Comparison of ENCODE assay signal across 8 cellular contexts in the genomic region with DNA sequence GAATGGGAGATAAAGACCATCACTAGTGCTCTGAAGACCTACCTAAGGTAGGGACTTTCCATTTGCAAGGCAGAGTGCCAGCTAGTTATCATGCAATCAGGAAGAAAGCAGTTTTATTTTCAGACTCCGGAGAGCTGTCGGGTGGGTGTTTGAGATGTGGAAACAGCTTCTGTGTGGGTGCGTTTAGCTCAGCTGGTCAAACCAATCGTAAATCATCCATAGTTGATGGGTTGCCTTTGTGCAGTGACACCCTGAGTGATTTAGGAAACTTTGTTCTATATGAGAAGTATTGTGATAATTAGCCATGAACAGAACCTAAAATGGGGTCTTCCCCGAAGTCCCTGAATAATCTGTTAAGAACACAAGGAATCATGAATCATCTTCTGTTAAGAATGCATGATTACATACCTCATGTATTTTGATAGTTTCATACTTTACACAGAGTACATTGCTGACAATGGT.
DNase-seq lines count a peak whose midpoint lies in the region; ATAC-seq and TF ChIP-seq lines count a peak whose summit lies in the region.

No MANE protein-coding gene starts in this region.

- H3K27me3 Mint-ChIP-seq in naive B cell (no peaks in the 10 kb centered on the region), nephron progenitor cell (ENCODE audit: low read depth, poor library complexity) (peaks cover 5% of the 10 kb centered on the region)

- H3K4me1 Mint-ChIP-seq in naive B cell = peaks cover 3 to 24% (median 22%) of the 10 kb centered on the region in 3 donors
- peaks cover 75% of the 10 kb centered on the region for H3K4me1 Mint-ChIP-seq in nephron progenitor cell

- no peak for TF ChIP-seq CTCF in nephron progenitor cell (IDR thresholded peaks at IDR 0.05)

- peak; percentile 31 for DNase-seq in stimulated activated naive CD4-positive, alpha-beta T cell treated with Interleukin-2 at 50 U/mL for 16 hours (lab: John Stamatoyannopoulos, UW)
- DNase-seq in stimulated activated naive CD4-positive, alpha-beta T cell (lab: John Stamatoyannopoulos, UW) = no peak
- peak in 3 of 5 experiments; percentile 7 to 68 (median 15) for DNase-seq in T-helper 2 cell
- peak; percentile 9 for DNase-seq in naive B cell
- no peak for DNase-seq in nephron progenitor cell
- DNase-seq in NCI-H1694 treated with DMSO at 0.1 percent for 48 hours (lab: John Stamatoyannopoulos, UW) = no peak
- DNase-seq in SKM-1 (lab: John Stamatoyannopoulos, UW; ENCODE audit: unreplicated experiment) = no peak

- peak overlapping the region in 5 of 6 donors; percentile 9 to 90 (median 23) for H3K27ac Mint-ChIP-seq in naive B cell
- H3K27ac Mint-ChIP-seq in nephron progenitor cell = no peak overlapping the region

- H3K9me3 Mint-ChIP-seq in naive B cell = no peaks in the 10 kb centered on the region
- no peaks in the 10 kb centered on the region for H3K9me3 Mint-ChIP-seq in nephron progenitor cell

- H3K4me3 Mint-ChIP-seq in naive B cell (peak overlapping the region; percentile 25 to 71 (median 52)), nephron progenitor cell (no peak overlapping the region)

- ATAC-seq in HG02943 (IDR thresholded peaks at IDR 0.05; ENCODE audit: low read depth, unreplicated experiment) = peak; percentile 48
- ATAC-seq in naive B cell (ENCODE audit: low read depth in 2 of 2) = peak; percentile 77 to 82

- H3K36me3 Mint-ChIP-seq in naive B cell (peaks cover 13 to 17% of the 10 kb centered on the region in 2 donors), nephron progenitor cell (ENCODE audit: low read depth) (no peaks in the 10 kb centered on the region)

Comparison
In these comparisons a context has a peak if more than half of its experiments do, and no peak if none do; other contexts are left out.
1. DNase-seq: peak in stimulated activated naive CD4-positive, alpha-beta T cell treated with Interleukin-2 at 50 U/mL for 16 hours (single experiment), T-helper 2 cell (3 of 5) and naive B cell (single experiment); none in stimulated activated naive CD4-positive, alpha-beta T cell (0 of 6), nephron progenitor cell (single experiment), NCI-H1694 treated with DMSO at 0.1 percent for 48 hours (single experiment) and SKM-1 (single experiment).